ENCODE assay signal across 18 cellular contexts in genomic region chr5:33043598-33043997, GRCh38.
"Had no signal": no experiment of that assay in that cellular context is flagged by ENCODE, and none has a peak within 500 bp of the region (broad histone marks: within the 10 kb centered on the region; RNA-seq: fewer than 3 reads in every experiment).

No MANE protein-coding gene starts in this region.

- DNase-seq: colonic mucosa; dermis blood vessel endothelial cell; effector CD4-positive, alpha-beta T cell; endodermal cell; heart right ventricle; immature natural killer cell; kidney; naive thymus-derived CD4-positive, alpha-beta T cell; nephron progenitor cell; psoas muscle; stimulated activated CD4-positive, alpha-beta T cell treated with anti-CD3 and anti-CD28 coated beads, Interleukin-2, amount 100 ng/mL, for 24 hours; stimulated activated CD4-positive, alpha-beta T cell treated with anti-CD3 and anti-CD28 coated beads, Interleukin-4, amount 100 ng/mL, for 4 hours; stimulated activated naive B cell treated with anti-CD40 and anti-IgM and Interleukin-4, amounts not matched to agents 10 μg/mL and 1 μg/mL and 100 μg/mL, for 72 hours; trophoblast cell had no signal

- H3K27me3 ChIP-seq: colonic mucosa, heart right ventricle had no signal

- H3K4me3 ChIP-seq: colonic mucosa, heart right ventricle, psoas muscle, skin epidermis had no signal

- FAIRE-seq: endothelial cell of umbilical vein, frontal cortex, kidney had no signal

- H3K4me1 ChIP-seq: colonic mucosa, heart right ventricle, psoas muscle had no signal

- ATAC-seq: heart right ventricle; naive thymus-derived CD4-positive, alpha-beta T cell; psoas muscle; sciatic nerve; stimulated activated naive B cell treated with anti-CD40 and anti-IgM and Interleukin-4, amounts not matched to agents 10 μg/mL and 1 μg/mL and 100 μg/mL, for 72 hours had no signal

- H3K36me3 ChIP-seq: colonic mucosa, heart right ventricle had no signal

- H3K9me3 ChIP-seq: colonic mucosa had no signal

- H3K27ac ChIP-seq: colonic mucosa, heart right ventricle, psoas muscle, skin epidermis had no signal
